In genomic region chr4:117447925-117448324, GRCh38 we compare ENCODE assay signal across 9 cellular contexts.
DNase-seq lines count a peak whose midpoint lies in the region; ATAC-seq and TF ChIP-seq lines count a peak whose summit lies in the region.
"Had no signal": no experiment of that assay in that cellular context is flagged by ENCODE, and none has a peak within 500 bp of the region (broad histone marks: within the 10 kb centered on the region; RNA-seq: fewer than 3 reads in every experiment).

No MANE protein-coding gene starts in this region.

- peak; percentile 61 for TF ChIP-seq CTCF in GM12874 (IDR thresholded peaks at IDR 0.05; ENCODE audit: insufficient read depth, low read depth, low read length)
- TF ChIP-seq CTCF in WTC11 (IDR thresholded peaks at IDR 0.05): peak; percentile 33; the same call in 1 of the 2 replicates
- peak; percentile 36 for TF ChIP-seq CTCF in neural crest cell (conservative IDR thresholded peaks at IDR 0.05)

- DNase-seq in WTC11 (ENCODE audit: low spot score): peak; percentile 59
- DNase-seq in neural crest cell (ENCODE audit: low read depth, low spot score): no peak
- no peak for DNase-seq in ureter (ENCODE audit: low spot score)
- DNase-seq in cardiac septum (ENCODE audit: low spot score): no peak
- DNase-seq: GF-D8 had no signal

- ATAC-seq in HG02623 (IDR thresholded peaks at IDR 0.05; ENCODE audit: unreplicated experiment) (peak; percentile 61), WTC11 (peak; percentile 85), HG02678 (IDR thresholded peaks at IDR 0.05; ENCODE audit: unreplicated experiment) (no peak), GM21737 (IDR thresholded peaks at IDR 0.05; ENCODE audit: unreplicated experiment) (no peak)

- H3K4me1 Mint-ChIP-seq in WTC11: no peaks in the 10 kb centered on the region
- no peaks in the 10 kb centered on the region for H3K4me1 Mint-ChIP-seq in neural crest cell

- H3K36me3 Mint-ChIP-seq in WTC11 (peaks cover 6% of the 10 kb centered on the region; the same call in 1 of the 2 replicates), neural crest cell (ENCODE audit: low read depth) (peaks cover 2% of the 10 kb centered on the region)

- H3K9me3 Mint-ChIP-seq in WTC11 (peaks cover 53% of the 10 kb centered on the region), neural crest cell (peaks cover 21% of the 10 kb centered on the region)

- intact Hi-C loops in cardiac septum (cut with DNase I): no loop called here

- H3K4me3 Mint-ChIP-seq in WTC11 (no peak overlapping the region), neural crest cell (no peak overlapping the region)

- H3K27ac Mint-ChIP-seq in WTC11 (no peak overlapping the region), neural crest cell (ENCODE audit: unreplicated experiment) (no peak overlapping the region)

- POLR2A ChIA-PET in WTC11 (lab: Charles Lee): no interaction called here

- CTCF ChIA-PET in WTC11 (lab: Charles Lee): interaction anchor here (0.7 to 1.3 kb wide), 8 partner anchors 16 to 313 kb away, joined by 3 to 5 read pairs (median 4); no protein-coding TSS in a partner anchor

- H3K27me3 Mint-ChIP-seq in WTC11 (ENCODE audit: low read depth) (no peaks in the 10 kb centered on the region), neural crest cell (ENCODE audit: low read depth) (no peaks in the 10 kb centered on the region)

TF ChIP-seq in WTC11, 78 proteins besides CTCF, POLR2A, EP300 and RAD21:
- TF ChIP-seq ZNF232 (CRISPR knock-in tag; IDR thresholded peaks at IDR 0.05): no peak
- no peak for TF ChIP-seq ZNF425 (CRISPR knock-in tag; conservative IDR thresholded peaks at IDR 0.05)
- TF ChIP-seq, protein P1, sequence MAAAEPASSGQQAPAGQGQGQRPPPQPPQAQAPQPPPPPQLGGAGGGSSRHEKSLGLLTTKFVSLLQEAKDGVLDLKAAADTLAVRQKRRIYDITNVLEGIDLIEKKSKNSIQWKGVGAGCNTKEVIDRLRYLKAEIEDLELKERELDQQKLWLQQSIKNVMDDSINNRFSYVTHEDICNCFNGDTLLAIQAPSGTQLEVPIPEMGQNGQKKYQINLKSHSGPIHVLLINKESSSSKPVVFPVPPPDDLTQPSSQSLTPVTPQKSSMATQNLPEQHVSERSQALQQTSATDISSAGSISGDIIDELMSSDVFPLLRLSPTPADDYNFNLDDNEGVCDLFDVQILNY (CRISPR knock-in tag; IDR thresholded peaks at IDR 0.05): no peak
- no peak for TF ChIP-seq ZSCAN18 (CRISPR knock-in tag; IDR thresholded peaks at IDR 0.05)
- no peak for TF ChIP-seq NFATC4 (CRISPR knock-in tag; IDR thresholded peaks at IDR 0.05)
- TF ChIP-seq, protein P2, sequence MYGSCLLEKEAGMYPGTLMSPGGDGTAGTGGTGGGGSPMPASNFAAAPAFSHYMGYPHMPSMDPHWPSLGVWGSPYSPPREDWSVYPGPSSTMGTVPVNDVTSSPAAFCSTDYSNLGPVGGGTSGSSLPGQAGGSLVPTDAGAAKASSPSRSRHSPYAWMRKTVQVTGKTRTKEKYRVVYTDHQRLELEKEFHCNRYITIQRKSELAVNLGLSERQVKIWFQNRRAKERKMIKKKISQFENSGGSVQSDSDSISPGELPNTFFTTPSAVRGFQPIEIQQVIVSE (CRISPR knock-in tag; IDR thresholded peaks at IDR 0.05; ENCODE audit: borderline replicate concordance): no peak
- TF ChIP-seq TP53 (CRISPR knock-in tag; IDR thresholded peaks at IDR 0.05): no peak
- TF ChIP-seq, protein P3, sequence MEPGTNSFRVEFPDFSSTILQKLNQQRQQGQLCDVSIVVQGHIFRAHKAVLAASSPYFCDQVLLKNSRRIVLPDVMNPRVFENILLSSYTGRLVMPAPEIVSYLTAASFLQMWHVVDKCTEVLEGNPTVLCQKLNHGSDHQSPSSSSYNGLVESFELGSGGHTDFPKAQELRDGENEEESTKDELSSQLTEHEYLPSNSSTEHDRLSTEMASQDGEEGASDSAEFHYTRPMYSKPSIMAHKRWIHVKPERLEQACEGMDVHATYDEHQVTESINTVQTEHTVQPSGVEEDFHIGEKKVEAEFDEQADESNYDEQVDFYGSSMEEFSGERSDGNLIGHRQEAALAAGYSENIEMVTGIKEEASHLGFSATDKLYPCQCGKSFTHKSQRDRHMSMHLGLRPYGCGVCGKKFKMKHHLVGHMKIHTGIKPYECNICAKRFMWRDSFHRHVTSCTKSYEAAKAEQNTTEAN (CRISPR knock-in tag; IDR thresholded peaks at IDR 0.05): no peak
- no peak for TF ChIP-seq STAT6 (CRISPR knock-in tag; conservative IDR thresholded peaks at IDR 0.05; ENCODE audit: low read depth)
- no peak for TF ChIP-seq ZNF121 (CRISPR knock-in tag; IDR thresholded peaks at IDR 0.05)
- TF ChIP-seq ZNF396 (CRISPR knock-in tag; IDR thresholded peaks at IDR 0.05; ENCODE audit: borderline replicate concordance): no peak

Comparison
In these comparisons a context has a peak if more than half of its experiments do, and no peak if none do; other contexts are left out.
1. ATAC-seq: peak in HG02623 (single experiment) and WTC11 (single experiment); none in HG02678 (single experiment) and GM21737 (single experiment).
2. Peak in every context shown above with its lines, with median percentiles within 50 percentile points of each other: CTCF ChIP-seq.